In genomic region chr20:5657190-5657872, GRCh38 we compare ENCODE assay signal across 8 cellular contexts. TPM values are rescaled to one million over a fixed set of nuclear protein-coding genes. Genes with fewer than 3 reads are reported as not detected.
DNase-seq lines count a peak whose midpoint lies in the region; ATAC-seq, FAIRE-seq and TF ChIP-seq lines count a peak whose summit lies in the region.

No MANE protein-coding gene starts in this region.

- no peaks in the 10 kb centered on the region for H3K36me3 Mint-ChIP-seq in HFFc6 (ENCODE audit: low read depth)

- ATAC-seq in HG03565 (IDR thresholded peaks at IDR 0.05; ENCODE audit: unreplicated experiment) (no peak), GM19467 (IDR thresholded peaks at IDR 0.05; ENCODE audit: unreplicated experiment) (no peak)

- peaks cover 56% of the 10 kb centered on the region for H3K4me1 Mint-ChIP-seq in HFFc6 (ENCODE audit: low read depth)

- H3K27ac ChIP-seq in adipose tissue (ENCODE audit: low read depth, low read length) (peak overlapping the region; percentile 9), small intestine (ENCODE audit: low read depth in 1 of 2, low read length in 1 of 2) (peak overlapping the region; percentile 27 to 73)

- WGBS in adipose tissue, 3 donors = 12 to 27% (median 13%) methylated on average over 11 of the region's 11 CpGs
- WGBS in small intestine, 3 donors = 21 to 28% (median 23%) methylated on average over 11 of the region's 11 CpGs

- H3K4me3 Mint-ChIP-seq in HFFc6 = peak overlapping the region; percentile 54

- TF ChIP-seq CTCF in HFFc6 (IDR thresholded peaks at IDR 0.05) = no peak

- peak; percentile 97 for DNase-seq in HFFc6
- DNase-seq in hepatic stellate cell (ENCODE audit: low spot score) = peak; percentile 54
- DNase-seq in small intestine = peak; percentile 77
- DNase-seq in NCI-H1105 (lab: John Stamatoyannopoulos, UW) = no peak
- no peak for DNase-seq in stimulated activated CD8-positive, alpha-beta memory T cell treated with anti-CD3 and anti-CD28 coated beads, Interleukin-4, amount 100 ng/mL, for 48 hours

- H3K4me1 ChIP-seq in small intestine (ENCODE audit: control insufficient read depth in 2 of 2, insufficient read depth in 1 of 2, low read depth in 1 of 2, low read length in 1 of 2) = no peaks in the 10 kb centered on the region

- no peaks in the 10 kb centered on the region for H3K27me3 ChIP-seq in small intestine (ENCODE audit: control insufficient read depth in 2 of 2, insufficient read depth in 2 of 2, low read length in 2 of 2)

- H3K9me3 ChIP-seq in small intestine (ENCODE audit: control insufficient read depth, low read depth) = no peaks in the 10 kb centered on the region

- H3K36me3 ChIP-seq in small intestine (ENCODE audit: control insufficient read depth in 2 of 2, insufficient read depth in 2 of 2, low read length in 2 of 2) = no peaks in the 10 kb centered on the region

- no peaks in the 10 kb centered on the region for H3K9me3 Mint-ChIP-seq in HFFc6

- H3K27me3 Mint-ChIP-seq in HFFc6 (ENCODE audit: insufficient read depth) = peaks cover 3% of the 10 kb centered on the region

- no peak for FAIRE-seq in small intestine (lab: Jason Lieb, UNC)

- H3K4me3 ChIP-seq in small intestine (ENCODE audit: low read depth in 1 of 2, low read length in 2 of 2) = no peak overlapping the region

- peak overlapping the region; percentile 87 for H3K27ac Mint-ChIP-seq in HFFc6

RNA-seq across cellular contexts. Expression of gene GPCPD1, which starts 46.5 kb away (rescaled TPM):
- 10 to 100 TPM; 15.1 to 18.5 (median 16.4) TPM for total RNA-seq in HFFc6 (2021; fragmentation: NEBNext Ultra II Directional; extraction: Animal tissue kit (Norgen Biotek cat#: 25700))
- 10 to 100 TPM in 2 of 3 donors, 1 to 10 TPM in 1; 5.7 to 15.1 (median 13.8) TPM for polyA plus RNA-seq in adipose tissue
- polyA plus RNA-seq in small intestine = 10 to 100 TPM in 2 of 3 donors, 1 to 10 TPM in 1; 9.5 to 29.1 (median 11.1) TPM

Comparison
In these comparisons a context has a peak if more than half of its experiments do, and no peak if none do; other contexts are left out.
1. DNase-seq: peak in HFFc6 (single experiment), hepatic stellate cell (single experiment) and small intestine (single experiment); none in NCI-H1105 (single experiment) and stimulated activated CD8-positive, alpha-beta memory T cell treated with anti-CD3 and anti-CD28 coated beads, Interleukin-4, amount 100 ng/mL, for 48 hours (single experiment).